ENCODE assay signal across 8 cellular contexts in genomic region chr4:166501941-166502382, GRCh38.
DNase-seq lines count a peak whose midpoint lies in the region; ATAC-seq and TF ChIP-seq lines count a peak whose summit lies in the region.

No MANE protein-coding gene starts in this region.

- H3K4me1 Mint-ChIP-seq in CD4-positive, alpha-beta memory T cell: no peaks in the 10 kb centered on the region

- H3K4me3 ChIP-seq in CD4-positive, alpha-beta memory T cell (ENCODE audit: low read length in 2 of 2): no peak overlapping the region
- no peak overlapping the region for H3K4me3 ChIP-seq in sigmoid colon

- 71 to 88% methylated on average over 13 of the region's 13 CpGs for WGBS in sigmoid colon, 2 donors

- no peak overlapping the region for H3K27ac Mint-ChIP-seq in CD4-positive, alpha-beta memory T cell

- TF ChIP-seq POLR2A in sigmoid colon (IDR thresholded peaks at IDR 0.05): no peak

- H3K9me3 Mint-ChIP-seq in CD4-positive, alpha-beta memory T cell: peaks cover 4 to 29% (median 9%) of the 10 kb centered on the region in 8 donors

- DNase-seq in NCI-H1694 (lab: John Stamatoyannopoulos, UW) (peak; percentile 2), NCI-H1694 treated with DMSO at 0.1 percent for 48 hours (lab: John Stamatoyannopoulos, UW) (no peak), cerebellar cortex (ENCODE audit: low spot score) (peak; percentile 8), retina (peak; percentile 22), COLO668 (lab: John Stamatoyannopoulos, UW; ENCODE audit: unreplicated experiment) (no peak), sigmoid colon (no peak)
- no peak for DNase-seq in CD4-positive, alpha-beta memory T cell

- H3K4me3 Mint-ChIP-seq in CD4-positive, alpha-beta memory T cell: no peak overlapping the region

- intact Hi-C loops in CD4-positive, alpha-beta memory T cell (cut with micrococcal nuclease): no loop called here
- intact Hi-C loops in sigmoid colon (cut with DNase I): no loop called here

- TF ChIP-seq EP300 in sigmoid colon (IDR thresholded peaks at IDR 0.05): no peak

- H3K27me3 ChIP-seq in CD4-positive, alpha-beta memory T cell (ENCODE audit: insufficient read depth, low read length): no peaks in the 10 kb centered on the region
- no peaks in the 10 kb centered on the region for H3K27me3 ChIP-seq in sigmoid colon

- no peaks in the 10 kb centered on the region for H3K27me3 Mint-ChIP-seq in CD4-positive, alpha-beta memory T cell

- H3K36me3 Mint-ChIP-seq in CD4-positive, alpha-beta memory T cell: no peaks in the 10 kb centered on the region

- peak; percentile 51 for ATAC-seq in HG03432 (IDR thresholded peaks at IDR 0.05; ENCODE audit: unreplicated experiment)

- H3K9me3 ChIP-seq in CD4-positive, alpha-beta memory T cell (ENCODE audit: control insufficient read depth in 1 of 2, low read length in 2 of 2): no peaks in the 10 kb centered on the region
- H3K9me3 ChIP-seq in sigmoid colon: no peaks in the 10 kb centered on the region

- CTCF ChIA-PET in CD4-positive, alpha-beta memory T cell (lab: Charles Lee; ENCODE audit: partially characterized antibody): no interaction called here

- POLR2A ChIA-PET in CD4-positive, alpha-beta memory T cell (lab: Charles Lee; ENCODE audit: partially characterized antibody): no interaction called here

- H3K36me3 ChIP-seq in CD4-positive, alpha-beta memory T cell (ENCODE audit: insufficient read depth, low read length): no peaks in the 10 kb centered on the region
- no peaks in the 10 kb centered on the region for H3K36me3 ChIP-seq in sigmoid colon

- no peak overlapping the region for H3K27ac ChIP-seq in CD4-positive, alpha-beta memory T cell (ENCODE audit: low read depth, low read length)
- H3K27ac ChIP-seq in sigmoid colon: no peak overlapping the region

- H3K4me1 ChIP-seq in CD4-positive, alpha-beta memory T cell (ENCODE audit: insufficient read depth, low read length): no peaks in the 10 kb centered on the region
- no peaks in the 10 kb centered on the region for H3K4me1 ChIP-seq in sigmoid colon

- TF ChIP-seq CTCF in sigmoid colon (IDR thresholded peaks at IDR 0.05): no peak

Comparison
In these comparisons a context has a peak if more than half of its experiments do, and no peak if none do; other contexts are left out.
1. DNase-seq: peak in NCI-H1694 (single experiment), cerebellar cortex (single experiment) and retina (single experiment); none in NCI-H1694 treated with DMSO at 0.1 percent for 48 hours (single experiment), CD4-positive, alpha-beta memory T cell (0 of 5), COLO668 (single experiment) and sigmoid colon (single experiment).